8 cellular contexts compared by ENCODE assay signal in genomic region chr19:14570864-14571527, GRCh38. TPM values are rescaled to one million over a fixed set of nuclear protein-coding genes. Genes with fewer than 3 reads are reported as not detected.
DNase-seq lines count a peak whose midpoint lies in the region; ATAC-seq and TF ChIP-seq lines count a peak whose summit lies in the region.

No MANE protein-coding gene starts in this region.

- TF ChIP-seq CTCF in DND-41 (IDR thresholded peaks at IDR 0.05; ENCODE audit: borderline replicate concordance, extremely low read depth, low read length, poor library complexity, severe bottlenecking) (no peak), fibroblast of lung (conservative IDR thresholded peaks at IDR 0.05 in 1 of 2, IDR thresholded peaks at IDR 0.05 in 1 of 2; ENCODE audit: low read depth in 1 of 2, low read length in 2 of 2) (no peak), prostate gland (IDR thresholded peaks at IDR 0.05) (no peak), GM13976 (IDR thresholded peaks at IDR 0.05; ENCODE audit: borderline replicate concordance, control extremely low read depth, extremely low read depth, insufficient read depth, missing control alignments) (no peak)

- H3K4me3 ChIP-seq in DND-41 (ENCODE audit: low read depth in 1 of 2, low read length in 2 of 2), result peak overlapping the region; percentile 71 to 94; a peak in 3 of 4 replicates
- peak overlapping the region; percentile 98 for H3K4me3 ChIP-seq in SJCRH30
- H3K4me3 ChIP-seq in fibroblast of lung (replicated peaks in 1 of 4; ENCODE audit: control extremely low read depth in 1 of 4, insufficient read depth in 1 of 4, low read depth in 3 of 4, low read length in 4 of 4), result peak overlapping the region; percentile 90 to 100 (median 97)
- peak overlapping the region; percentile 68 to 99 for H3K4me3 ChIP-seq in prostate gland

- in situ Hi-C loops in GM13976 (cut with MboI; ENCODE audit: low sequenced_read_pairs, unreplicated experiment), result loop anchor here (5.0 to 25.0 kb wide), 4 partner anchors 116 to 541 kb away; partner anchors contain the start of genes ADGRE2, OR7A17 and SYDE1

- 0 out of 2 replicates have a peak overlapping the region, but pooled peaks have one; percentile 94 for H2AFZ ChIP-seq in DND-41 (ENCODE audit: low read depth, low read length)
- H2AFZ ChIP-seq in fibroblast of lung (ENCODE audit: low read length), result no peak overlapping the region

- no peaks in the 10 kb centered on the region for H3K9me3 ChIP-seq in DND-41 (ENCODE audit: insufficient read depth, low read length, severe bottlenecking)
- H3K9me3 ChIP-seq in SJCRH30 (replicated peaks), result no peaks in the 10 kb centered on the region
- no peaks in the 10 kb centered on the region for H3K9me3 ChIP-seq in fibroblast of lung (ENCODE audit: control insufficient read depth, insufficient read depth, low read depth, low read length)
- H3K9me3 ChIP-seq in prostate gland, result no peaks in the 10 kb centered on the region

- no peak for TF ChIP-seq POLR2A in prostate gland (IDR thresholded peaks at IDR 0.05)

- no peak for ATAC-seq in DND-41 (ENCODE audit: insufficient read depth, low read depth)

- DNase-seq in DND-41 (no peak), SJCRH30 (peak in 1 of 2 experiments; percentile 8), fibroblast of lung (ENCODE audit: low read depth in 2 of 2) (no peak), prostate gland (ENCODE audit: low spot score) (no peak), putamen (ENCODE audit: low spot score) (no peak), C1 segment of cervical spinal cord (lab: John Stamatoyannopoulos, UW) (no peak), GM13976 (ENCODE audit: low spot score) (no peak)
- DNase-seq in effector CD4-positive, alpha-beta T cell, result no peak

- peak overlapping the region; percentile 76 for H3K9ac ChIP-seq in DND-41 (ENCODE audit: low read depth, low read length)
- H3K9ac ChIP-seq in fibroblast of lung (ENCODE audit: insufficient read depth, low read length), result peak overlapping the region; percentile 85

- intact Hi-C loops in prostate gland (cut with DNase I), result loop anchor here (10.0 kb wide), 1 partner anchor 314 kb away; the partner anchor contains the start of gene OR7A17

- H3K27me3 ChIP-seq in DND-41 (ENCODE audit: insufficient read depth, low read length, poor library complexity) (no peaks in the 10 kb centered on the region), SJCRH30 (no peaks in the 10 kb centered on the region), fibroblast of lung (ENCODE audit: control insufficient read depth, insufficient read depth, low read length) (no peaks in the 10 kb centered on the region), prostate gland (replicated peaks; ENCODE audit: insufficient read depth) (no peaks in the 10 kb centered on the region)

- H3K4me1 ChIP-seq in DND-41 (ENCODE audit: insufficient read depth, low read length) (peaks cover 36% of the 10 kb centered on the region), SJCRH30 (peaks cover 6% of the 10 kb centered on the region; the same call in 1 of the 2 replicates), fibroblast of lung (ENCODE audit: control insufficient read depth, extremely low read depth, insufficient read depth, low read length) (peaks cover 6% of the 10 kb centered on the region), prostate gland (replicated peaks) (no peaks in the 10 kb centered on the region)

- H4K20me1 ChIP-seq in DND-41 (ENCODE audit: insufficient read depth, low read length) (peaks cover 20% of the 10 kb centered on the region; the same call in 1 of the 2 replicates), fibroblast of lung (ENCODE audit: control insufficient read depth, extremely low read depth, insufficient read depth, low read length) (no peaks in the 10 kb centered on the region)

- H3K36me3 ChIP-seq in DND-41 (ENCODE audit: insufficient read depth, low read length), result peaks cover 20% of the 10 kb centered on the region
- peaks cover 6% of the 10 kb centered on the region for H3K36me3 ChIP-seq in SJCRH30
- H3K36me3 ChIP-seq in fibroblast of lung (ENCODE audit: control insufficient read depth, insufficient read depth, low read length), result peaks cover 5% of the 10 kb centered on the region
- no peaks in the 10 kb centered on the region for H3K36me3 ChIP-seq in prostate gland

- WGBS in prostate gland, result 43% methylated on average over 22 of the region's 22 CpGs

- peak overlapping the region; percentile 95 for H3K4me2 ChIP-seq in DND-41 (ENCODE audit: insufficient read depth, low read length)
- peak overlapping the region; percentile 84 for H3K4me2 ChIP-seq in fibroblast of lung (ENCODE audit: extremely low read depth, insufficient read depth, low read length)

- peak overlapping the region; percentile 92; the same call in 1 of the 2 replicates for H3K27ac ChIP-seq in DND-41 (ENCODE audit: low read length)
- H3K27ac ChIP-seq in SJCRH30, result peak overlapping the region; percentile 65; the same call in 1 of the 2 replicates
- H3K27ac ChIP-seq in fibroblast of lung (ENCODE audit: insufficient read depth, low read length), result peak overlapping the region; percentile 68
- peak overlapping the region; percentile 54 to 82 for H3K27ac ChIP-seq in prostate gland

- H3K79me2 ChIP-seq in DND-41 (ENCODE audit: insufficient read depth, low read length) (peaks cover 33% of the 10 kb centered on the region), fibroblast of lung (ENCODE audit: control insufficient read depth, insufficient read depth, low read length) (peaks cover 18% of the 10 kb centered on the region)

RNA-seq across cellular contexts. Expression of gene NDUFB7, which starts 0.9 kb away (rescaled TPM):
- total RNA-seq in SJCRH30 (2014; rRNA removed; shearing (Covaris generic)), result 240 and 323 TPM in 2 replicates
- total RNA-seq in fibroblast of lung (253 and 274 TPM in 2 replicates), prostate gland (100 to 1,000 TPM; 507 to 534 TPM)
- polyA plus RNA-seq in fibroblast of lung, result 100 and 110 TPM in 2 replicates
- 221 and 267 TPM in 2 replicates for polyA plus RNA-seq in fibroblast of lung (2012)
- 33.5 and 48.9 TPM in 2 replicates for polyA minus RNA-seq in fibroblast of lung (ENCODE audit: low replicate concordance)

RNA-seq across cellular contexts. Expression of gene CLEC17A, which starts 11.9 kb away (rescaled TPM):
- 0.04 TPM in 1 of 2 replicates, not detected in the other for total RNA-seq in SJCRH30 (2014; rRNA removed; shearing (Covaris generic))
- total RNA-seq in fibroblast of lung, result 0.17 TPM in 1 of 2 replicates, not detected in the other
- polyA plus RNA-seq in fibroblast of lung, result 0.02 and 0.03 TPM in 2 replicates
- not detected in 2 replicates for polyA plus RNA-seq in fibroblast of lung (2012)
- polyA minus RNA-seq in fibroblast of lung (ENCODE audit: low replicate concordance), result 0.24 TPM in 1 of 2 replicates, not detected in the other
- 1 to 10 TPM in 1 of 2 donors, under 1 TPM in 1; 0.14 to 1.0 TPM for total RNA-seq in prostate gland

RNA-seq across cellular contexts. Expression of gene TECR, which starts 41.6 kb away (rescaled TPM):
- total RNA-seq in SJCRH30 (2014; rRNA removed; shearing (Covaris generic)), result 188 and 189 TPM in 2 replicates
- total RNA-seq in fibroblast of lung (20.5 and 34.0 TPM in 2 replicates), prostate gland (100 to 1,000 TPM; 137 to 154 TPM)
- 73.4 and 109 TPM in 2 replicates for polyA plus RNA-seq in fibroblast of lung
- polyA plus RNA-seq in fibroblast of lung (2012), result 103 and 161 TPM in 2 replicates
- polyA minus RNA-seq in fibroblast of lung (ENCODE audit: low replicate concordance), result 344 and 409 TPM in 2 replicates

RNA-seq across cellular contexts. Expression of gene DNAJB1, which starts 52.8 kb away (rescaled TPM):
- 166 and 178 TPM in 2 replicates for total RNA-seq in SJCRH30 (2014; rRNA removed; shearing (Covaris generic))
- total RNA-seq in fibroblast of lung (77.3 and 87.7 TPM in 2 replicates), prostate gland (100 to 1,000 TPM in 1 of 2 donors, 10 to 100 TPM in 1; 91.6 to 108 TPM)
- 87.3 and 148 TPM in 2 replicates for polyA plus RNA-seq in fibroblast of lung
- 69.4 and 112 TPM in 2 replicates for polyA plus RNA-seq in fibroblast of lung (2012)
- 85.1 and 207 TPM in 2 replicates for polyA minus RNA-seq in fibroblast of lung (ENCODE audit: low replicate concordance)
